In the genomic region with DNA sequence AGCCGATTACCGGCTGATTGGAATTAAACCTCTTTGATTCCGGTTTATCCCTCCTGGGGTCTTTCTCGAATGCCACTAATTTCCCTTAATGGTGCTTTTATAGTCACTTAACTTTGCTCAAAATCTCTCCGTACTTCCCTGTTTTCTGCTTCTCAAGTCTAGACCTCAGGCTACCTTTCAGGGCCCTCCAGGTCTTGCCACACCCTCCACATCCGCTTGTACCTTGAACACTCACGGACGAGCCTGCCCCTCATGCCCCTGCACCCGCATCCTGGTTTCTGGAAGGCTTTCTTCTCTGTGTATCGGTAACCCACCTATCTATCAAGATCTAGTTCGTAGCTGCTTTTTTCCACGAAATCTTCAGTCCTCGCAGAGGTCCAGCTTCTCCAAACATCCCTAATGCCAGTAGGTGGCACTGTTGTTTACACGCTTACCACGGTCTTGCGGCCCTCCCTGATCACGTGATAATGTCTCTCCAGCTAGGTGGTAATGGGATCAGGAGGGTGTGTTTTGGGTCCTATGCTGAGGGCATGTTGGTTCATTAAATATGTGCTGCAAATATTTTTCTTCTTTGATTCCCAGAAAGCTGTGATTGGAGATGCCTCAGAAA, we compare ENCODE assay signal across 10 cellular contexts. TPM values are rescaled to one million over a fixed set of nuclear protein-coding genes. Genes with fewer than 3 reads are reported as not detected.
DNase-seq lines count a peak whose midpoint lies in the region; ATAC-seq and TF ChIP-seq lines count a peak whose summit lies in the region.
"Had no signal": no experiment of that assay in that cellular context is flagged by ENCODE, and none has a peak within 500 bp of the region (broad histone marks: within the 10 kb centered on the region; RNA-seq: fewer than 3 reads in every experiment).

No MANE protein-coding gene starts in this region.

- DNase-seq in activated CD4-positive, alpha-beta T cell treated with anti-CD3 and anti-CD28 coated beads for 36 hours, result peak; percentile 67
- no peak for DNase-seq in activated CD4-positive, alpha-beta T cell treated with anti-CD3 and anti-CD28 coated beads, Interleukin-2, amount 50 U/mL, for 4 hours
- DNase-seq in NCI-H345 treated with DMSO at 0.1 percent for 48 hours (lab: John Stamatoyannopoulos, UW; ENCODE audit: unreplicated experiment) (peak; percentile 20), activated B cell treated with CpG ODN at 0.5 μM for 24 hours (no peak), fibroblast of gingiva (ENCODE audit: low read depth) (peak; percentile 19)

- TF ChIP-seq CTCF in activated B cell treated with CpG ODN at 0.5 μM for 24 hours (IDR thresholded peaks at IDR 0.05), result no peak
- TF ChIP-seq CTCF in nephron (IDR thresholded peaks at IDR 0.05; ENCODE audit: unreplicated experiment in 3 of 3), result peak; percentile 29 to 63 (median 40)

- peaks cover 7% of the 10 kb centered on the region for H3K4me1 Mint-ChIP-seq in activated CD4-positive, alpha-beta T cell treated with anti-CD3 and anti-CD28 coated beads for 36 hours
- H3K4me1 Mint-ChIP-seq in activated B cell treated with CpG ODN at 0.5 μM for 24 hours, result peaks cover 5% of the 10 kb centered on the region
- H3K4me1 Mint-ChIP-seq in nephron, result no peaks in the 10 kb centered on the region

- ATAC-seq in activated CD4-positive, alpha-beta T cell treated with anti-CD3 and anti-CD28 coated beads for 36 hours, result peak; percentile 87
- ATAC-seq in HG02798 (IDR thresholded peaks at IDR 0.05; ENCODE audit: poor library complexity, unreplicated experiment) (peak; percentile 58), activated B cell treated with CpG ODN at 0.5 μM for 24 hours (ENCODE audit: low read depth) (peak; percentile 45), HG03521 (IDR thresholded peaks at IDR 0.05; ENCODE audit: unreplicated experiment) (no peak)

- H3K27me3 Mint-ChIP-seq in activated CD4-positive, alpha-beta T cell treated with anti-CD3 and anti-CD28 coated beads for 36 hours, result peaks cover 27% of the 10 kb centered on the region
- H3K27me3 Mint-ChIP-seq in activated B cell treated with CpG ODN at 0.5 μM for 24 hours (peaks cover 34% of the 10 kb centered on the region), nephron (ENCODE audit: low read depth) (peaks cover 26% of the 10 kb centered on the region)

- H3K27ac Mint-ChIP-seq in activated CD4-positive, alpha-beta T cell treated with anti-CD3 and anti-CD28 coated beads for 36 hours, result no peak overlapping the region
- H3K27ac Mint-ChIP-seq in activated B cell treated with CpG ODN at 0.5 μM for 24 hours (no peak overlapping the region), nephron (no peak overlapping the region)
- H3K27ac Mint-ChIP-seq: dendritic cell treated with granulocyte-macrophage colony-stimulating factor and Interleukin-4, amounts not matched to agents 40 ng/mL and 50 ng/mL, for 4 days had no signal

- CTCF ChIA-PET in activated CD4-positive, alpha-beta T cell treated with anti-CD3 and anti-CD28 coated beads for 36 hours (lab: Charles Lee), result interaction anchor here (0.6 to 2.9 kb wide), 24 partner anchors 9 to 1716 kb away, joined by 3 to 39 read pairs (median 4); partner anchors contain the start of gene ATP12A
- CTCF ChIA-PET in activated B cell treated with CpG ODN at 0.5 μM for 24 hours (lab: Charles Lee), result interaction anchor here (0.6 to 2.7 kb wide), 10 partner anchors 9 to 307 kb away, joined by 3 to 8 read pairs (median 4); no protein-coding TSS in a partner anchor

- POLR2A ChIA-PET in activated CD4-positive, alpha-beta T cell treated with anti-CD3 and anti-CD28 coated beads for 36 hours (lab: Charles Lee), result no interaction called here
- POLR2A ChIA-PET in activated B cell treated with CpG ODN at 0.5 μM for 24 hours (lab: Charles Lee), result no interaction called here

- H3K4me3 Mint-ChIP-seq in activated CD4-positive, alpha-beta T cell treated with anti-CD3 and anti-CD28 coated beads for 36 hours, result no peak overlapping the region
- H3K4me3 Mint-ChIP-seq in activated B cell treated with CpG ODN at 0.5 μM for 24 hours (no peak overlapping the region), nephron (no peak overlapping the region)
- H3K4me3 Mint-ChIP-seq: dendritic cell treated with granulocyte-macrophage colony-stimulating factor and Interleukin-4, amounts not matched to agents 40 ng/mL and 50 ng/mL, for 4 days had no signal

- H3K36me3 Mint-ChIP-seq in activated CD4-positive, alpha-beta T cell treated with anti-CD3 and anti-CD28 coated beads for 36 hours (ENCODE audit: low read depth), result no peaks in the 10 kb centered on the region
- H3K36me3 Mint-ChIP-seq in activated B cell treated with CpG ODN at 0.5 μM for 24 hours (ENCODE audit: low read depth) (no peaks in the 10 kb centered on the region), nephron (ENCODE audit: low read depth) (no peaks in the 10 kb centered on the region)
- H3K36me3 Mint-ChIP-seq: CD8-positive, alpha-beta memory T cell had no signal

- intact Hi-C loops in activated CD4-positive, alpha-beta T cell treated with anti-CD3 and anti-CD28 coated beads for 36 hours (cut with DNase I, micrococcal nuclease), result loop anchor here (1.0 kb wide), 2 partner anchors 34 to 274 kb away; no protein-coding TSS in a partner anchor
- intact Hi-C loops in activated B cell treated with CpG ODN at 0.5 μM for 24 hours (cut with micrococcal nuclease), result loop anchor here (1.0 kb wide), 1 partner anchor 303 kb away; no protein-coding TSS in a partner anchor

- H3K9me3 Mint-ChIP-seq in activated CD4-positive, alpha-beta T cell treated with anti-CD3 and anti-CD28 coated beads for 36 hours (ENCODE audit: low read depth), result no peaks in the 10 kb centered on the region
- H3K9me3 Mint-ChIP-seq in activated B cell treated with CpG ODN at 0.5 μM for 24 hours, result no peaks in the 10 kb centered on the region
- H3K9me3 Mint-ChIP-seq in nephron, result no peaks in the 10 kb centered on the region
- H3K9me3 Mint-ChIP-seq: dendritic cell treated with granulocyte-macrophage colony-stimulating factor and Interleukin-4, amounts not matched to agents 40 ng/mL and 50 ng/mL, for 4 days had no signal

RNA-seq across cellular contexts. Expression of gene ATP12A, which starts 13.8 kb away (rescaled TPM):
- under 1 TPM; 0.09 to 0.16 TPM for total RNA-seq in activated CD4-positive, alpha-beta T cell treated with anti-CD3 and anti-CD28 coated beads for 36 hours
- total RNA-seq in activated B cell treated with CpG ODN at 0.5 μM for 24 hours, result not detected in 2 replicates

Comparison
In these comparisons a context has a peak if more than half of its experiments do, and no peak if none do; other contexts are left out.
1. DNase-seq: peak in activated CD4-positive, alpha-beta T cell treated with anti-CD3 and anti-CD28 coated beads for 36 hours (single experiment), NCI-H345 treated with DMSO at 0.1 percent for 48 hours (single experiment) and fibroblast of gingiva (single experiment); none in activated CD4-positive, alpha-beta T cell treated with anti-CD3 and anti-CD28 coated beads, Interleukin-2, amount 50 U/mL, for 4 hours (0 of 2) and activated B cell treated with CpG ODN at 0.5 μM for 24 hours (single experiment).